8 cellular contexts compared by ENCODE assay signal in the genomic region with DNA sequence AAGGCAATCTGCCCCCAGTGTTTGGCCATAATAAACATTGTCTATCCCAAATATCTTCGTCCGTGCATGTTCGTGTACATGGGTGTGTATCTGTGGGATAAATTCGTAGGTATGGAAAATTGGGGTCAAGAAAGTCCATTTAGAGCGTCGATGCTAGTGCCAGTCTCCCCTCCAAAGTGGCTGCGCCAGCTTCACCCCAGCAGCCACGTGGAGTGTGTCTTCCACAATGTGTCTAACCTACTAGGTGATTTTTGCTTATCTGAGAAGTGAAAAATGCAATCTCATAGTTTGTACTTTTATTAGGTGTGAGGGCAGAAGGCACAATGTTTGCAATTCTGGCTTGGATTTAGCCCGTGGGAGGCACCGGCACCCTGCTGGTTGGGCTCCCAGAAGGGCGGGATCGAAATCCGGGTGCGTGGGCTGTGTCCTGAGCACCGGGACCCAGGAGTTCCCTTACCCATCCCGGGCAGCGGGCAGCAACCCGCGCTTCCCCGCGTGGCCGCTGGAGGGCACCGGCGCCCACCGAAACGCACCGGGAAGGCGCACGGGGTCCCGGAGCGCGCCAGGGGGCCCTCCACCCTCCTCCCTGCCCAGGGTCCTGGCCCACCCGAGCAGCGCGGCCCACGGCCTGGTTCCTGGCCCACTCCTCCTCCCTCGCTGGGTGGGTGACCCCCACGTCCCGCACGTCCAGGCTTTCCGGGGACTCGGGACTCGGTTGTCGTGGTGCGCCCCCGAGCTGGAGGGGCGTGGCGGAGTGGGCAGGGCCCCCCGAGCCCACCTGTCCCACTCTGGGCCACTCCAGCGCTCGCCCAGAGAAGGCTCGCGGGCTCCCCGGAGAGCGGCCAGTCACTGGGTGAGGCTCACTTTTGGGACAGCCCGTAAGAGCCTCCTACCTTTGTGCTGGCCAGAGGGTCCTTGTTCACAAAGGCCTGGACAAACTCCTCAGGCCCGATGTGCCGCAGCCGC. TPM values are rescaled to one million over a fixed set of nuclear protein-coding genes. Genes with fewer than 3 reads are reported as not detected.
DNase-seq lines count a peak whose midpoint lies in the region; ATAC-seq, FAIRE-seq and TF ChIP-seq lines count a peak whose summit lies in the region.

No MANE protein-coding gene starts in this region.

- H3K4me3 Mint-ChIP-seq in natural killer cell: no peak overlapping the region

- no peaks in the 10 kb centered on the region for H3K9me3 Mint-ChIP-seq in natural killer cell

- TF ChIP-seq POLR2A in erythroblast (IDR thresholded peaks at IDR 0.05; ENCODE audit: low read length): no peak

- no peak for DNase-seq in AG04449 (ENCODE audit: low read depth, low spot score)
- DNase-seq in GM19238 (ENCODE audit: insufficient read length, low spot score): peak; percentile 39
- DNase-seq in erythroblast (lab: John Stamatoyannopoulos, UW): peak; percentile 27 to 51
- peak; percentile 52 for DNase-seq in natural killer cell
- no peak for DNase-seq in NCI-H2029 (lab: John Stamatoyannopoulos, UW)
- no peak for DNase-seq in urothelium cell line (ENCODE audit: low spot score)
- no peak for DNase-seq in MV-4-11 (lab: John Stamatoyannopoulos, UW)

- no peak overlapping the region for H3K27ac Mint-ChIP-seq in natural killer cell

- peak; percentile 86 for TF ChIP-seq CTCF in AG04449 (IDR thresholded peaks at IDR 0.05; ENCODE audit: insufficient read depth, low read length, missing control alignments)
- peak; percentile 100 for TF ChIP-seq CTCF in VCaP (conservative IDR thresholded peaks at IDR 0.05)
- TF ChIP-seq CTCF in natural killer cell (IDR thresholded peaks at IDR 0.05): peak; percentile 92

- CTCF ChIA-PET in AG04449 (lab: Yijun Ruan, JAX): interaction anchor here (0.9 to 1.8 kb wide), 4 partner anchors 12 to 495 kb away, joined by 3 to 9 read pairs (median 4); no protein-coding TSS in a partner anchor

- H3K27ac ChIP-seq in VCaP: peak overlapping the region; percentile 49; the same call in 1 of the 2 replicates

- no peaks in the 10 kb centered on the region for H3K36me3 Mint-ChIP-seq in natural killer cell

- FAIRE-seq in urothelium cell line (lab: Jason Lieb, UNC): no peak

- H3K27me3 Mint-ChIP-seq in natural killer cell (ENCODE audit: low read depth in 2 of 2): peaks cover 9 to 25% of the 10 kb centered on the region in 2 donors

- no peaks in the 10 kb centered on the region for H3K4me1 Mint-ChIP-seq in natural killer cell

- ATAC-seq in natural killer cell: peak; percentile 53 to 88 (median 81)

- H3K4me3 ChIP-seq in AG04449 (ENCODE audit: low read depth, low read length): no peak overlapping the region

- intact Hi-C loops in natural killer cell (cut with micrococcal nuclease): loop anchor here (1.0 to 5.0 kb wide), 3 partner anchors 85 to 201 kb away; no protein-coding TSS in a partner anchor

- POLR2A ChIA-PET in AG04449 (lab: Yijun Ruan, JAX): no interaction called here

RNA-seq across cellular contexts. Expression of a gene that starts 55.4 kb away (rescaled TPM):
- 10 to 100 TPM; 24.4 to 35.0 (median 25.5) TPM for total RNA-seq in natural killer cell

Comparison
In these comparisons a context has a peak if more than half of its experiments do, and no peak if none do; other contexts are left out.
1. DNase-seq: peak in GM19238 (single experiment), erythroblast (2 of 2) and natural killer cell (single experiment); none in AG04449 (single experiment), NCI-H2029 (single experiment), urothelium cell line (single experiment) and MV-4-11 (single experiment).
2. Peak in every context shown above with its lines, with median percentiles within 50 percentile points of each other: CTCF ChIP-seq.